ENCODE assay signal across 1 cellular context in the genomic region with DNA sequence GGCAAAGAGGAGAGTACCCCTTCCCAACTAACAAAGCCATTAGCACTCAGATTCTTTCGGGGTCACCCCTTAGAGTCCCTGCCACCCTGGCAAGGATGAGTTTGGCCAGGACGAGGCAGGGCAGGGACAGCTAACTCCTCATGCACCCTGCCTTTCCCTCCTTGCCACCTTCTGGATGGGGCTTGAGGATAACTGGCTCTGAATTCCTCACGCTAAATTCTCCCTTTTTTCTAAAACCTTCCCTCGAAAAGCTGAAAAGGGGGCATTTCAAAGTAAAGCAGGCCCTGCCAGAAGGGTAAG.
TF ChIP-seq lines count a peak whose summit lies in the region.

No MANE protein-coding gene starts in this region.

TF ChIP-seq in H1, 55 proteins besides CTCF, POLR2A, EP300 and RAD21:
- TF ChIP-seq POLR2AphosphoS5 (IDR thresholded peaks at IDR 0.05; ENCODE audit: low read depth, low read length) (no peak), RBBP5 (IDR thresholded peaks at IDR 0.05; ENCODE audit: borderline replicate concordance, low read depth, low read length) (no peak), CREB1 (IDR thresholded peaks at IDR 0.05) (no peak), ASH2L (IDR thresholded peaks at IDR 0.05; ENCODE audit: low read length) (no peak)
- TF ChIP-seq, protein P1, sequence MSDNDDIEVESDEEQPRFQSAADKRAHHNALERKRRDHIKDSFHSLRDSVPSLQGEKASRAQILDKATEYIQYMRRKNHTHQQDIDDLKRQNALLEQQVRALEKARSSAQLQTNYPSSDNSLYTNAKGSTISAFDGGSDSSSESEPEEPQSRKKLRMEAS (IDR thresholded peaks at IDR 0.05), result peak; percentile 41; the same call in 1 of the 2 replicates
- TF ChIP-seq, protein P2, sequence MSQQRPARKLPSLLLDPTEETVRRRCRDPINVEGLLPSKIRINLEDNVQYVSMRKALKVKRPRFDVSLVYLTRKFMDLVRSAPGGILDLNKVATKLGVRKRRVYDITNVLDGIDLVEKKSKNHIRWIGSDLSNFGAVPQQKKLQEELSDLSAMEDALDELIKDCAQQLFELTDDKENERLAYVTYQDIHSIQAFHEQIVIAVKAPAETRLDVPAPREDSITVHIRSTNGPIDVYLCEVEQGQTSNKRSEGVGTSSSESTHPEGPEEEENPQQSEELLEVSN (IDR thresholded peaks at IDR 0.05), result peak; percentile 66
TF ChIP-seq in H1: peak in this region for 2.
